ENCODE assay signal across 16 cellular contexts in genomic region chr1:61921435-61921834, GRCh38.
A peak's percentile ranks its signal among the peaks of the same experiment; 100 is the strongest.
DNase-seq lines count a peak whose midpoint lies in the region; ATAC-seq, FAIRE-seq and TF ChIP-seq lines count a peak whose summit lies in the region.
"Had no signal": no experiment of that assay in that cellular context is flagged by ENCODE, and none has a peak within 500 bp of the region (broad histone marks: within the 10 kb centered on the region; RNA-seq: fewer than 3 reads in every experiment).

No MANE protein-coding gene starts in this region.

- no peak overlapping the region for H3K4me3 Mint-ChIP-seq in naive thymus-derived CD8-positive, alpha-beta T cell
- H3K4me3 Mint-ChIP-seq: activated CD8-positive, alpha-beta memory T cell treated with anti-CD3 and anti-CD28 coated beads, Interleukin-2, amount 10 ng/mL, durations not matched to agents 7 days and 5 days; natural killer cell; WTC11 had no signal

- H3K27ac ChIP-seq in A673 (ENCODE audit: low read depth, low read length, poor library complexity, severe bottlenecking), result no peak overlapping the region
- H3K27ac ChIP-seq in GM23248, result no peak overlapping the region
- H3K27ac ChIP-seq: ascending aorta had no signal

- H3K36me3 ChIP-seq in A673 (ENCODE audit: insufficient read depth, low read length, poor library complexity, severe bottlenecking) (no peaks in the 10 kb centered on the region), GM23248 (ENCODE audit: low read depth) (no peaks in the 10 kb centered on the region)
- H3K36me3 ChIP-seq: ascending aorta had no signal

- FAIRE-seq in frontal cortex (lab: Jason Lieb, UNC), result no peak
- FAIRE-seq: RCC 7860 had no signal

- no peaks in the 10 kb centered on the region for H4K20me1 ChIP-seq in GM23248 (ENCODE audit: insufficient read depth)

- peaks cover 20 to 60% (median 54%) of the 10 kb centered on the region in 3 donors for H3K36me3 Mint-ChIP-seq in naive thymus-derived CD8-positive, alpha-beta T cell
- H3K36me3 Mint-ChIP-seq: natural killer cell had no signal

- DNase-seq in A673 (ENCODE audit: low spot score) (peak; percentile 48), GM23248 (peak; percentile 15), RKO (ENCODE audit: low spot score) (peak; percentile 20), fibroblast of mammary gland (ENCODE audit: low read depth) (peak; percentile 5), GM19238 (ENCODE audit: insufficient read length, low spot score) (no peak), frontal cortex (ENCODE audit: low spot score in 2 of 2) (no peak)
- no peak for DNase-seq in naive thymus-derived CD8-positive, alpha-beta T cell
- DNase-seq: activated CD8-positive, alpha-beta memory T cell treated with anti-CD3 and anti-CD28 coated beads, Interleukin-2, amount 10 ng/mL, durations not matched to agents 7 days and 5 days; activated effector memory CD4-positive, alpha-beta T cell treated with anti-CD3 and anti-CD28 coated beads, Interleukin-2, amount 50 U/mL, for 16 hours; natural killer cell; NCI-H187 treated with DMSO at 0.1 percent for 48 hours; T-helper 1 cell had no signal

- intact Hi-C loops in A673 (cut with micrococcal nuclease; ENCODE audit: unreplicated experiment), result loop anchor here (1.0 to 10.0 kb wide), 3 partner anchors 113 to 211 kb away; no protein-coding TSS in a partner anchor

- H3F3A ChIP-seq in GM23248 (ENCODE audit: insufficient read depth), result no peaks in the 10 kb centered on the region

- TF ChIP-seq CTCF in A673 (conservative IDR thresholded peaks at IDR 0.05; ENCODE audit: low read depth, low read length), result peak; percentile 54
- TF ChIP-seq CTCF in fibroblast of mammary gland (conservative IDR thresholded peaks at IDR 0.05; ENCODE audit: control insufficient read depth, insufficient read depth, low read depth, low read length), result peak; percentile 30

- no peaks in the 10 kb centered on the region for H3K27me3 ChIP-seq in A673 (replicated peaks; ENCODE audit: insufficient read depth, low read depth, low read length, poor library complexity)
- no peaks in the 10 kb centered on the region for H3K27me3 ChIP-seq in GM23248 (replicated peaks; ENCODE audit: insufficient read depth)
- H3K27me3 ChIP-seq: ascending aorta had no signal

- CTCF ChIA-PET in A673 (lab: Charles Lee), result no interaction called here

- H3K9me3 ChIP-seq in A673 (ENCODE audit: low read depth, low read length, poor library complexity, severe bottlenecking) (no peaks in the 10 kb centered on the region), GM23248 (ENCODE audit: low read depth) (no peaks in the 10 kb centered on the region)
- H3K9me3 ChIP-seq: ascending aorta had no signal

- H3K4me1 ChIP-seq in A673 (ENCODE audit: insufficient read depth, low read length, poor library complexity, severe bottlenecking) (no peaks in the 10 kb centered on the region), GM23248 (ENCODE audit: insufficient read depth) (no peaks in the 10 kb centered on the region)
- H3K4me1 ChIP-seq: ascending aorta had no signal

- H3K9me3 Mint-ChIP-seq in naive thymus-derived CD8-positive, alpha-beta T cell, result no peaks in the 10 kb centered on the region

- no peak overlapping the region for H3K27ac Mint-ChIP-seq in naive thymus-derived CD8-positive, alpha-beta T cell
- H3K27ac Mint-ChIP-seq: activated CD8-positive, alpha-beta memory T cell treated with anti-CD3 and anti-CD28 coated beads, Interleukin-2, amount 10 ng/mL, durations not matched to agents 7 days and 5 days; natural killer cell; WTC11 had no signal

- H3K9ac ChIP-seq in GM23248, result no peak overlapping the region

- no TSS peak for BruUV-seq in A673 (replicated peaks; lab: Mats Ljungman, UMichigan)

- H3K4me3 ChIP-seq in A673 (ENCODE audit: low read depth, low read length, poor library complexity, severe bottlenecking) (no peak overlapping the region), GM23248 (no peak overlapping the region), fibroblast of mammary gland (ENCODE audit: control insufficient read depth, low read depth, low read length) (no peak overlapping the region)
- H3K4me3 ChIP-seq: ascending aorta had no signal

- no peaks in the 10 kb centered on the region for H3K79me2 ChIP-seq in GM23248 (ENCODE audit: insufficient read depth)

- POLR2A ChIA-PET in A673 (lab: Charles Lee; ENCODE audit: low non-redundant PET), result no interaction called here
- POLR2A ChIA-PET in naive thymus-derived CD8-positive, alpha-beta T cell (lab: Charles Lee), result no interaction called here

- H3K27me3 Mint-ChIP-seq in naive thymus-derived CD8-positive, alpha-beta T cell, result no peaks in the 10 kb centered on the region
- H3K27me3 Mint-ChIP-seq: activated CD8-positive, alpha-beta memory T cell treated with anti-CD3 and anti-CD28 coated beads, Interleukin-2, amount 10 ng/mL, durations not matched to agents 7 days and 5 days had no signal

- ATAC-seq in GM21447 (IDR thresholded peaks at IDR 0.05; ENCODE audit: unreplicated experiment), result no peak
- no peak for ATAC-seq in naive thymus-derived CD8-positive, alpha-beta T cell
- ATAC-seq: activated CD8-positive, alpha-beta memory T cell treated with anti-CD3 and anti-CD28 coated beads, Interleukin-2, amount 10 ng/mL, durations not matched to agents 7 days and 5 days; natural killer cell; WTC11 had no signal

- in situ Hi-C loops in GM23248 (cut with MboI), result no loop called here

- H3K9me2 ChIP-seq in GM23248 (ENCODE audit: insufficient read depth), result no peaks in the 10 kb centered on the region

- no peak overlapping the region for H2AFZ ChIP-seq in GM23248

- peaks cover 0 to 3% (median 0%) of the 10 kb centered on the region in 4 donors for H3K4me1 Mint-ChIP-seq in naive thymus-derived CD8-positive, alpha-beta T cell
- H3K4me1 Mint-ChIP-seq: activated CD8-positive, alpha-beta memory T cell treated with anti-CD3 and anti-CD28 coated beads, Interleukin-2, amount 10 ng/mL, durations not matched to agents 7 days and 5 days had no signal

- no peak overlapping the region for H3K4me2 ChIP-seq in GM23248 (ENCODE audit: unreplicated experiment)

Comparison
In these comparisons a context has a peak if more than half of its experiments do, and no peak if none do; other contexts are left out.
1. DNase-seq: peak in A673 (single experiment), GM23248 (single experiment), RKO (single experiment) and fibroblast of mammary gland (single experiment); none in GM19238 (single experiment), naive thymus-derived CD8-positive, alpha-beta T cell (0 of 10) and frontal cortex (0 of 2).